ENCODE assay signal across 8 cellular contexts in the genomic region with DNA sequence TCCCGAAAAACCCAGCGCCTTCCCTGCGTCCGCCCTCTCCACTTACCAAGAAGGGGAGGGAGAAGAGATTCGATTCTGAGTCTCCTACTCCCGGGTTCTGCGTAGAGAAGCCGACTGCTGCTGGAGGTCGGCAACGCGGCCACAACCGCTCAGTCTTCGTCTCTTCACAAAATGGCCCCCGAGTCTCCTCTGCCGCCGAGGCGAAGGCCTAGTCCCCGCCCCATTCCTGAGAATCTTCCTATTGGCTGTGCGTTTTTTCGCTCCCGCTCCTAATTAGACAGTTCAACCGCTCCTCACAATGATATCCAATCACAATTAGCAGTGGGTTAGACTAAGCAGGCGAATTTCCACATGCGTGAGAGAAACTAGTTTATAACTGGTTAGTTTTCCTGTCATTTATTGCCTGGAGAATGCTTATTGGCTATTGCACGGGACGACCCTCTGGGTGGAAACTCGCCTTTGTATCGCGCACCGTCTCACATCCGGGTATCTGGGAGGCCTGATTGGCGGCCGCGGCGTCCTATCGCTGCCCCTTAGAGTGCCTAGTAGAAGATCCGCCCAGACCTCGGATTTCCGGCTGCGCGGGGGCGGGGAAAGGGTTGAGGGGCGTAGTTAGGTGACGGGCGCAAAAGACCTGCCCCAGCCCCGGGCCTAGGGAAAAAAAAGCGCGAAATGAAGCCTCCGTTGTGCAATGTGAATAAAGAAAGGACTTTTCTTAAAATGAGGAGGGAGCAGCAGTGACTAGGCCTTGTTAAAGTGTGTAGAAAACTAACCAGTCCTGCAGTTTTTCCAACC. TPM values are rescaled to one million over a fixed set of nuclear protein-coding genes. Genes with fewer than 3 reads are reported as not detected.
DNase-seq lines count a peak whose midpoint lies in the region; ATAC-seq, FAIRE-seq and TF ChIP-seq lines count a peak whose summit lies in the region.

TSS of gene HNRNPC (minus strand) at position 191 of the 795 bp plus-strand sequence. CDS start 35,249 bp downstream, outside the sequence.

- H3K4ac ChIP-seq in IMR-90 (ENCODE audit: low read depth, low read length) = peak within 1 kb of the TSS; percentile 97

- peak; percentile 99 for TF ChIP-seq POLR2A in IMR-90 (IDR thresholded peaks at IDR 0.05; ENCODE audit: low read depth, low read length)
- TF ChIP-seq POLR2A in endothelial cell of umbilical vein (IDR thresholded peaks at IDR 0.05; ENCODE audit: low read depth, low read length) = peak; percentile 89

- H3K9me1 ChIP-seq in IMR-90 (ENCODE audit: insufficient read depth, low read length) (no peaks in the 10 kb centered on the region; the same call in 1 of the 2 replicates), endothelial cell of umbilical vein (replicated peaks; ENCODE audit: control insufficient read depth, extremely low read depth, insufficient read depth, low read length) (no peaks in the 10 kb centered on the region)

- CTCF ChIA-PET in IMR-90 (lab: Yijun Ruan, JAX) (no interaction called here), endothelial cell of umbilical vein (lab: Charles Lee) (interaction anchor here (0.7 kb wide), 1 partner anchor 74 kb away, joined by 3 read pairs; no protein-coding TSS in a partner anchor)

- peaks cover 7% of the 10 kb centered on the region for H3K4me1 ChIP-seq in IMR-90 (ENCODE audit: control insufficient read depth, insufficient read depth, low read length)
- peaks cover 28% of the 10 kb centered on the region for H3K4me1 ChIP-seq in endothelial cell of umbilical vein (ENCODE audit: control insufficient read depth, extremely low read depth, insufficient read depth, low read length)

- H2AFZ ChIP-seq in IMR-90 (replicated peaks; ENCODE audit: low read length, poor library complexity) = peak within 1 kb of the TSS; percentile 85
- H2AFZ ChIP-seq in endothelial cell of umbilical vein (ENCODE audit: low read depth, low read length) = peak within 1 kb of the TSS; percentile 99

- 0% methylated on average over 6 of the region's 49 CpGs; no CpG with 5 or more reads in 1 of the 2 experiments for WGBS in IMR-90 (ENCODE audit: extremely low coverage in 2 of 2, insufficient read length in 1 of 2), 2 experiments

- H3K36me3 ChIP-seq in IMR-90 (ENCODE audit: control insufficient read depth, insufficient read depth, low read length) = peaks cover 12% of the 10 kb centered on the region
- H3K36me3 ChIP-seq in endothelial cell of umbilical vein (ENCODE audit: control insufficient read depth in 2 of 2, extremely low read depth in 1 of 2, insufficient read depth in 2 of 2, low read length in 2 of 2) = peaks cover 3 to 17% of the 10 kb centered on the region in 2 experiments

- H3K14ac ChIP-seq in IMR-90 (replicated peaks; ENCODE audit: low read depth, low read length) = peak within 1 kb of the TSS; percentile 100

- peak; percentile 99 for FAIRE-seq in endothelial cell of umbilical vein (lab: Jason Lieb, UNC)

- H3K4me2 ChIP-seq in IMR-90 (ENCODE audit: low read depth, low read length) (peak within 1 kb of the TSS; percentile 99), endothelial cell of umbilical vein (ENCODE audit: insufficient read depth, low read length) (peak within 1 kb of the TSS; percentile 100)

- H4K8ac ChIP-seq in IMR-90 (ENCODE audit: low read depth in 2 of 2, low read length in 2 of 2) = peak within 1 kb of the TSS; percentile 99

- H3K79me1 ChIP-seq in IMR-90 (ENCODE audit: low read depth in 1 of 2, low read length in 2 of 2) = peaks cover 3 to 8% of the 10 kb centered on the region in 2 experiments; a peak in 2 of 4 replicates

- peak within 1 kb of the TSS; percentile 58 for H3K18ac ChIP-seq in IMR-90 (ENCODE audit: low read depth, low read length)

- H2AK5ac ChIP-seq in IMR-90 (ENCODE audit: low read depth, low read length) = peak within 1 kb of the TSS; percentile 83

- H2AK9ac ChIP-seq in IMR-90 (replicated peaks; ENCODE audit: low read depth, low read length, poor library complexity) = peak within 1 kb of the TSS; percentile 97

- intact Hi-C loops in IMR-90 (cut with micrococcal nuclease) (loop anchor here (1.0 to 5.0 kb wide), 2 partner anchors 77 to 113 kb away; partner anchors contain the start of gene SUPT16H), endothelial cell of umbilical vein (cut with micrococcal nuclease) (loop anchor here (1.0 kb wide), 2 partner anchors 187 to 208 kb away; partner anchors contain the start of genes CHD8 and TOX4)

- H2BK120ac ChIP-seq in IMR-90 (ENCODE audit: low read depth, low read length) = peak within 1 kb of the TSS; percentile 50

- POLR2A ChIA-PET in IMR-90 (lab: Charles Lee; ENCODE audit: unreplicated experiment) = no interaction called here
- POLR2A ChIA-PET in endothelial cell of umbilical vein (lab: Charles Lee) = no interaction called here

- H3K27ac ChIP-seq in IMR-90 (ENCODE audit: insufficient read depth, low read length) = peak within 1 kb of the TSS; percentile 84
- H3K27ac ChIP-seq in endothelial cell of umbilical vein (ENCODE audit: insufficient read depth, low read depth, low read length) = peak within 1 kb of the TSS; percentile 97

- H3K9me3 ChIP-seq in IMR-90 (ENCODE audit: control insufficient read depth, insufficient read depth, low read length) (no peaks in the 10 kb centered on the region), endothelial cell of umbilical vein (replicated peaks; ENCODE audit: control insufficient read depth, insufficient read depth, low read length) (no peaks in the 10 kb centered on the region)

- in situ Hi-C loops in IMR-90 (cut with MboI; ENCODE audit: low sequenced_read_pairs) = no loop called here

- ATAC-seq in GM21528 (IDR thresholded peaks at IDR 0.05; ENCODE audit: low FRiP score, unreplicated experiment) = peak; percentile 96
- peak; percentile 95 for ATAC-seq in IMR-90 (ENCODE audit: low read depth)

- peak within 1 kb of the TSS; percentile 96 for H3K23ac ChIP-seq in IMR-90 (ENCODE audit: low read depth, low read length)

- H4K5ac ChIP-seq in IMR-90 (ENCODE audit: low read depth, low read length) = peak within 1 kb of the TSS; percentile 98

- H3K27me3 ChIP-seq in IMR-90 (ENCODE audit: control insufficient read depth, insufficient read depth, low read length) = no peaks in the 10 kb centered on the region
- no peaks in the 10 kb centered on the region for H3K27me3 ChIP-seq in endothelial cell of umbilical vein (ENCODE audit: control insufficient read depth in 2 of 2, insufficient read depth in 2 of 2, low read length in 2 of 2)

- peak within 1 kb of the TSS; percentile 3; the same call in 1 of the 3 replicates for H2BK15ac ChIP-seq in IMR-90 (ENCODE audit: low read depth, low read length)

- H4K20me1 ChIP-seq in IMR-90 (ENCODE audit: insufficient read depth, low read length) (peaks cover 48% of the 10 kb centered on the region), endothelial cell of umbilical vein (replicated peaks; ENCODE audit: control insufficient read depth, extremely low read depth, insufficient read depth, low read length) (peaks cover 23% of the 10 kb centered on the region)

- no peak within 1 kb of the TSS; the same call in 1 of the 2 replicates for H2BK20ac ChIP-seq in IMR-90 (ENCODE audit: low read depth, low read length)

- peak within 1 kb of the TSS; percentile 99 for H3K9ac ChIP-seq in IMR-90 (ENCODE audit: low read depth, low read length)
- peak within 1 kb of the TSS; percentile 100 for H3K9ac ChIP-seq in endothelial cell of umbilical vein (replicated peaks; ENCODE audit: extremely low read depth, insufficient read depth, low read length)

- H3K56ac ChIP-seq in IMR-90 (ENCODE audit: extremely low read depth, insufficient read depth, low read length) = peak within 1 kb of the TSS; percentile 96

- BruUV-seq in IMR-90 (replicated peaks; lab: Mats Ljungman, UMichigan) (no TSS peak), endothelial cell of umbilical vein (replicated peaks; lab: Mats Ljungman, UMichigan) (no TSS peak)

- H2BK5ac ChIP-seq in IMR-90 (ENCODE audit: low read depth, low read length, poor library complexity, severe bottlenecking) = peak within 1 kb of the TSS; percentile 89

- dilution Hi-C loops in IMR-90 (cut with HindIII; ENCODE audit: low sequenced_read_pairs, unreplicated experiment) = no loop called here
- dilution Hi-C loops in endothelial cell of umbilical vein (cut with MboI; ENCODE audit: extremely low pct_ligation_motif_present, low sequenced_read_pairs) = no loop called here

- peak within 1 kb of the TSS; percentile 92 for H4K91ac ChIP-seq in IMR-90 (ENCODE audit: insufficient read depth, low read depth, low read length)

- TF ChIP-seq RAD21 in IMR-90 (IDR thresholded peaks at IDR 0.05; ENCODE audit: low read length) = no peak

- H3K4me3 ChIP-seq in IMR-90 (ENCODE audit: insufficient read depth, low read depth, low read length) (peak within 1 kb of the TSS; percentile 93), endothelial cell of umbilical vein (replicated peaks in 1 of 3; ENCODE audit: insufficient read depth in 1 of 3, low read depth in 1 of 3, low read length in 3 of 3) (peak within 1 kb of the TSS; percentile 78 to 99 (median 96))

- DNase-seq in DMS 273 (lab: John Stamatoyannopoulos, UW; ENCODE audit: unreplicated experiment) (peak; percentile 100), IMR-90 (peak; percentile 100), OCI-M1 (lab: John Stamatoyannopoulos, UW) (peak; percentile 99), activated T-cell treated with anti-CD3 and anti-CD28 coated beads for 24 hours (ENCODE audit: low read depth) (peak; percentile 100), endothelial cell of umbilical vein (ENCODE audit: low read depth, low spot score) (peak; percentile 100), midbrain (lab: John Stamatoyannopoulos, UW) (peak; percentile 100)
- DNase-seq in stimulated activated CD8-positive, alpha-beta memory T cell treated with anti-CD3 and anti-CD28 coated beads, Interleukin-2, amount 100 ng/mL, for 1 hour (ENCODE audit: low read depth in 2 of 2) = peak; percentile 100

- H3K79me2 ChIP-seq in endothelial cell of umbilical vein (ENCODE audit: control insufficient read depth, insufficient read depth, low read length) = peaks cover 48% of the 10 kb centered on the region

- TF ChIP-seq CTCF in IMR-90 (conservative IDR thresholded peaks at IDR 0.05; ENCODE audit: low read depth, low read length) = no peak
- TF ChIP-seq CTCF in endothelial cell of umbilical vein (IDR thresholded peaks at IDR 0.05; ENCODE audit: extremely low read depth in 1 of 2, insufficient read depth in 1 of 2, low read depth in 1 of 2, low read length in 2 of 2) = no peak

RNA-seq across cellular contexts. Expression of gene HNRNPC, which starts in this region (rescaled TPM):
- total RNA-seq in IMR-90 (2012; rRNA removed) (308 and 548 TPM in 2 replicates), endothelial cell of umbilical vein (611 and 674 TPM in 2 replicates)
- polyA plus RNA-seq in IMR-90 (2012; rRNA removed) (366 and 615 TPM in 2 replicates), endothelial cell of umbilical vein (309 and 531 TPM in 2 replicates)
- 170 and 542 TPM in 2 replicates for polyA plus RNA-seq in IMR-90 (2012; cell fraction: cytosol; rRNA removed)
- polyA plus RNA-seq in IMR-90 (2012; cell fraction: nucleus; rRNA removed; ENCODE audit: low replicate concordance) = 75.4 and 293 TPM in 2 replicates
- 460 and 638 TPM in 2 replicates for polyA plus RNA-seq in endothelial cell of umbilical vein (2011; cell fraction: cytosol; rRNA removed)
- 352 and 493 TPM in 2 replicates for polyA plus RNA-seq in endothelial cell of umbilical vein (2011; cell fraction: nucleus; rRNA removed)
- polyA plus RNA-seq in endothelial cell of umbilical vein (2012) = 550 and 764 TPM in 2 replicates
- polyA minus RNA-seq in endothelial cell of umbilical vein = 926 and 952 TPM in 2 replicates
- polyA minus RNA-seq in endothelial cell of umbilical vein (2011; cell fraction: cytosol; rRNA and poly(A)+ RNA removed) = 248 TPM
- 514 and 693 TPM in 2 replicates for polyA minus RNA-seq in endothelial cell of umbilical vein (2011; cell fraction: nucleus; rRNA and poly(A)+ RNA removed)

Comparison
In these comparisons a context has a peak if more than half of its experiments do, and no peak if none do; other contexts are left out.
1. Peak in every context shown above with its lines: DNase-seq, ATAC-seq, H3K4me3 ChIP-seq and H3K27ac ChIP-seq.